20 cellular contexts compared by ENCODE assay signal in genomic region chr3:32885283-32885935, GRCh38.
DNase-seq lines count a peak whose midpoint lies in the region; ATAC-seq and TF ChIP-seq lines count a peak whose summit lies in the region.
"Had no signal": no experiment of that assay in that cellular context is flagged by ENCODE, and none has a peak within 500 bp of the region (broad histone marks: within the 10 kb centered on the region; RNA-seq: fewer than 3 reads in every experiment).

No MANE protein-coding gene starts in this region.

- H3K4me3 ChIP-seq in lower lobe of right lung (no peak overlapping the region), psoas muscle (no peak overlapping the region)
- H3K4me3 ChIP-seq: A549 had no signal

- intact Hi-C loops in lower lobe of right lung (cut with DNase I) (no loop called here), psoas muscle (cut with DNase I) (no loop called here)

- H2AFZ ChIP-seq in H9 (ENCODE audit: low read length) = no peak overlapping the region

- no CpG with 5 or more reads among the region's 12 CpGs for WGBS in H9 (ENCODE audit: extremely low coverage, insufficient read length, low lambda C conversion rate)
- 64 to 83% (median 73%) methylated on average over 12 of the region's 12 CpGs for WGBS in psoas muscle, 3 donors

- H3T11ph ChIP-seq in H9 (ENCODE audit: low read length) = no peak overlapping the region

- H3K79me1 ChIP-seq in H9 (ENCODE audit: insufficient read depth, low read depth, low read length, poor library complexity, severe bottlenecking) = peaks cover 13% of the 10 kb centered on the region

- H3K4ac ChIP-seq in H9 (ENCODE audit: low read depth, low read length) = no peak overlapping the region

- H3K27me3 Mint-ChIP-seq in H9 (ENCODE audit: low read depth) = peaks cover 1% of the 10 kb centered on the region
- H3K27me3 Mint-ChIP-seq: CD4-positive, alpha-beta T cell had no signal

- no peak overlapping the region for H3K14ac ChIP-seq in H9 (ENCODE audit: insufficient read depth, low read length)

- H4K8ac ChIP-seq in H9 (replicated peaks; ENCODE audit: insufficient read length, low read depth, low read length) = no peak overlapping the region

- no peak overlapping the region for H2BK12ac ChIP-seq in H9 (ENCODE audit: insufficient read length, low read depth, low read length)

- H3K9me3 Mint-ChIP-seq in H9 = no peaks in the 10 kb centered on the region
- H3K9me3 Mint-ChIP-seq: CD4-positive, alpha-beta T cell had no signal

- H3K4me1 ChIP-seq in H9 (ENCODE audit: insufficient read depth, low read length) = no peaks in the 10 kb centered on the region; the same call in 1 of the 2 replicates
- peaks cover 14% of the 10 kb centered on the region for H3K4me1 ChIP-seq in lower lobe of right lung
- peaks cover 3% of the 10 kb centered on the region for H3K4me1 ChIP-seq in psoas muscle
- H3K4me1 ChIP-seq: A549 had no signal

- H2BK120ac ChIP-seq in H9 (ENCODE audit: low read depth, low read length, poor library complexity, severe bottlenecking) = no peak overlapping the region

- DNase-seq in H9 = no peak
- DNase-seq in caudate nucleus (lab: John Stamatoyannopoulos, UW) = peak in 12 of 61 donors; percentile 3 to 59 (median 28)
- DNase-seq in lower lobe of right lung = no peak
- no peak for DNase-seq in psoas muscle
- DNase-seq in GM10266 (ENCODE audit: extremely low spot score) = no peak
- no peak for DNase-seq in amniotic stem cell (lab: John Stamatoyannopoulos, UW)
- no peak for DNase-seq in COLO829 (ENCODE audit: low spot score)
- no peak for DNase-seq in stimulated activated CD4-positive, alpha-beta T cell treated with anti-CD3 and anti-CD28 coated beads, Interleukin-12 subunit alpha, Interleukin-12 subunit beta, amount 100 ng/mL, for 4 hours
- DNase-seq: Calu3; CD4-positive, alpha-beta T cell; GOT3; Karpas-422; NCI-H1048; NCI-H1436; NCI-H1930; NCI-H2171; NCI-H526; RPMI8226; SIG-M5 had no signal

- H3K9me3 ChIP-seq in H9 (ENCODE audit: control insufficient read depth, low read depth, low read length) (no peaks in the 10 kb centered on the region), lower lobe of right lung (no peaks in the 10 kb centered on the region), psoas muscle (no peaks in the 10 kb centered on the region)
- H3K9me3 ChIP-seq: A549 had no signal

- H3K27ac ChIP-seq in H9 (ENCODE audit: insufficient read length, low read depth, low read length) = no peak overlapping the region
- H3K27ac ChIP-seq in caudate nucleus (ENCODE audit: low read depth, low read length) = peak overlapping the region; percentile 36
- no peak overlapping the region for H3K27ac ChIP-seq in lower lobe of right lung
- no peak overlapping the region for H3K27ac ChIP-seq in psoas muscle
- H3K27ac ChIP-seq: A549 had no signal

- H3K23ac ChIP-seq in H9 (ENCODE audit: insufficient read length, low read depth, low read length) = no peak overlapping the region

- H3K4me2 ChIP-seq in H9 (ENCODE audit: insufficient read depth, insufficient read length, low read length) = no peak overlapping the region
- H3K4me2 ChIP-seq: A549 had no signal

- no peak for TF ChIP-seq CTCF in H9 (conservative IDR thresholded peaks at IDR 0.05)
- no peak for TF ChIP-seq CTCF in lower lobe of right lung (IDR thresholded peaks at IDR 0.05)
- TF ChIP-seq CTCF in psoas muscle (IDR thresholded peaks at IDR 0.05) = no peak
- no peak for TF ChIP-seq CTCF in GM10266 (IDR thresholded peaks at IDR 0.05; ENCODE audit: control insufficient read depth, insufficient read depth, low read depth, missing control alignments)

- no peaks in the 10 kb centered on the region for H3K23me2 ChIP-seq in H9 (ENCODE audit: insufficient read length, low read depth, low read length, poor library complexity, severe bottlenecking)

- H4K5ac ChIP-seq in H9 (ENCODE audit: insufficient read length, low read depth, low read length) = no peak overlapping the region

- H3K9ac ChIP-seq in H9 (ENCODE audit: extremely low read depth, insufficient read length, low read length) = no peak overlapping the region

- H3K4me3 Mint-ChIP-seq in H9 = no peak overlapping the region; a peak in 1 of 5 replicates
- H3K4me3 Mint-ChIP-seq: CD4-positive, alpha-beta T cell had no signal

- ATAC-seq in lower lobe of right lung = peak; percentile 41 to 80
- peak in 3 of 4 donors; percentile 30 to 70 (median 68) for ATAC-seq in psoas muscle
- ATAC-seq: A549 had no signal

- peak overlapping the region in 2 of 3 experiments; percentile 2 to 85; a peak in 4 of 7 replicates for H3K27ac Mint-ChIP-seq in H9
- H3K27ac Mint-ChIP-seq: CD4-positive, alpha-beta T cell had no signal

- H3K18ac ChIP-seq in H9 (ENCODE audit: insufficient read length, low read depth, low read length) = no peak overlapping the region

- H3K36me3 Mint-ChIP-seq in H9 (ENCODE audit: insufficient read depth in 1 of 3, low read depth in 3 of 3) = peaks cover 64 to 88% (median 87%) of the 10 kb centered on the region in 3 experiments

- H3K4me1 Mint-ChIP-seq in H9 = peaks cover 76 to 78% of the 10 kb centered on the region in 2 experiments

- peaks cover 62% of the 10 kb centered on the region; the same call in 1 of the 2 replicates for H3K79me2 ChIP-seq in H9 (ENCODE audit: insufficient read depth, low read length)

- no peak overlapping the region for H2AK5ac ChIP-seq in H9 (ENCODE audit: insufficient read length, low read length)

- H3K36me3 ChIP-seq in lower lobe of right lung (peaks cover 2% of the 10 kb centered on the region), psoas muscle (ENCODE audit: insufficient read depth in 1 of 2, low read depth in 1 of 2) (no peaks in the 10 kb centered on the region)

- no peak overlapping the region for H2BK20ac ChIP-seq in H9 (ENCODE audit: low read depth, low read length, poor library complexity, severe bottlenecking)

- H2BK15ac ChIP-seq in H9 (ENCODE audit: low read depth, low read length) = no peak overlapping the region

- no peaks in the 10 kb centered on the region for H4K20me1 ChIP-seq in H9 (ENCODE audit: control insufficient read depth, insufficient read depth, insufficient read length)

- no peak overlapping the region for H4K91ac ChIP-seq in H9 (ENCODE audit: insufficient read length, low read depth, low read length)

- H3K56ac ChIP-seq in H9 (ENCODE audit: insufficient read length, low read depth, low read length) = no peak overlapping the region

- no peak overlapping the region for H2BK5ac ChIP-seq in H9 (ENCODE audit: insufficient read length, low read length)

- no peaks in the 10 kb centered on the region for H3K27me3 ChIP-seq in H9 (ENCODE audit: insufficient read depth, low read length)
- no peaks in the 10 kb centered on the region for H3K27me3 ChIP-seq in lower lobe of right lung (ENCODE audit: low read depth)
- H3K27me3 ChIP-seq in psoas muscle (ENCODE audit: insufficient read depth in 3 of 3, low read length in 2 of 3) = no peaks in the 10 kb centered on the region
